ENCODE assay signal across 1 cellular context in genomic region chr2:38748391-38748790, GRCh38.
TF ChIP-seq lines count a peak whose summit lies in the region.

No MANE protein-coding gene starts in this region.

TF ChIP-seq in HepG2, 621 proteins besides CTCF, POLR2A, EP300 and RAD21:
- TF ChIP-seq YEATS4 (CRISPR knock-in tag; IDR thresholded peaks at IDR 0.05; ENCODE audit: borderline replicate concordance) (no peak), PRPF4 (IDR thresholded peaks at IDR 0.05; ENCODE audit: low read depth, low read length, poor library complexity, severe bottlenecking) (peak; percentile 93), ZBTB38 (CRISPR knock-in tag; IDR thresholded peaks at IDR 0.05) (peak; percentile 59; the same call in 1 of the 2 replicates)
